20 cellular contexts compared by ENCODE assay signal in genomic region chr4:87804871-87805270, GRCh38. TPM values are rescaled to one million over a fixed set of nuclear protein-coding genes. Genes with fewer than 3 reads are reported as not detected.
DNase-seq lines count a peak whose midpoint lies in the region; FAIRE-seq and TF ChIP-seq lines count a peak whose summit lies in the region.
"Had no signal": no experiment of that assay in that cellular context is flagged by ENCODE, and none has a peak within 500 bp of the region (broad histone marks: within the 10 kb centered on the region; RNA-seq: fewer than 3 reads in every experiment).

No MANE protein-coding gene starts in this region.

- H2BK20ac ChIP-seq in H1 (ENCODE audit: low read length), result no peak overlapping the region

- no peak overlapping the region for H2AFZ ChIP-seq in H1 (ENCODE audit: low read length)

- no peaks in the 10 kb centered on the region for H3K36me3 ChIP-seq in H1 (ENCODE audit: control insufficient read depth in 2 of 4, insufficient read depth in 4 of 4, low read length in 3 of 4)
- H3K36me3 ChIP-seq in effector memory CD4-positive, alpha-beta T cell (ENCODE audit: control insufficient read depth, insufficient read depth, low read length), result no peaks in the 10 kb centered on the region
- no peaks in the 10 kb centered on the region for H3K36me3 ChIP-seq in vagina
- H3K36me3 ChIP-seq: BE2C had no signal

- CTCF ChIA-PET in H1 (lab: Charles Lee; ENCODE audit: partially characterized antibody), result interaction anchor here (0.9 to 1.4 kb wide), 2 partner anchors 33 to 125 kb away, joined by 3 read pairs; no protein-coding TSS in a partner anchor

- H4K8ac ChIP-seq in H1 (ENCODE audit: extremely low read depth, insufficient read depth, low read length), result no peak overlapping the region

- H4K91ac ChIP-seq in H1 (replicated peaks; ENCODE audit: insufficient read length, low read length), result no peak overlapping the region

- H4K5ac ChIP-seq in H1 (ENCODE audit: insufficient read length, low read depth, low read length), result no peak overlapping the region

- no peak overlapping the region for H2BK5ac ChIP-seq in H1 (ENCODE audit: low read depth, low read length)

- no peaks in the 10 kb centered on the region for H3K4me1 ChIP-seq in H1 (replicated peaks in 1 of 4; ENCODE audit: control insufficient read depth in 3 of 4, insufficient read depth in 4 of 4, low read length in 3 of 4)
- H3K4me1 ChIP-seq in effector memory CD4-positive, alpha-beta T cell (ENCODE audit: control insufficient read depth, insufficient read depth, low read length, poor library complexity, severe bottlenecking), result no peaks in the 10 kb centered on the region
- no peaks in the 10 kb centered on the region for H3K4me1 ChIP-seq in vagina
- H3K4me1 ChIP-seq: BE2C, Caco-2 had no signal

- no peak overlapping the region for H3K56ac ChIP-seq in H1 (replicated peaks; ENCODE audit: insufficient read length, low read depth, low read length)

- no peak overlapping the region for H2BK120ac ChIP-seq in H1 (replicated peaks; ENCODE audit: low read depth, low read length)

- TF ChIP-seq POLR2A in H1 (IDR thresholded peaks at IDR 0.05; ENCODE audit: control extremely low read depth in 1 of 2, low read depth in 2 of 2, low read length in 2 of 2) (no peak), vagina (IDR thresholded peaks at IDR 0.05) (no peak)

- WGBS in H1 (ENCODE audit: extremely low coverage in 1 of 2, insufficient coverage in 1 of 2, insufficient read length in 1 of 2, insufficient replicate concordance in 2 of 2, low coverage in 1 of 2, low lambda C conversion rate in 2 of 2, missing lambda C conversion rate in 1 of 2), 2 experiments, result 86% methylated on average over 2 of the region's 2 CpGs; no CpG with 5 or more reads in 1 of the 2 experiments

- H3K27me3 ChIP-seq in H1 (replicated peaks in 1 of 4; ENCODE audit: control insufficient read depth in 3 of 4, extremely low read depth in 1 of 4, insufficient read depth in 3 of 4, low read length in 3 of 4) (no peaks in the 10 kb centered on the region), vagina (no peaks in the 10 kb centered on the region)
- H3K27me3 ChIP-seq in effector memory CD4-positive, alpha-beta T cell (replicated peaks; ENCODE audit: control insufficient read depth, insufficient read depth, low read length, poor library complexity, severe bottlenecking), result no peaks in the 10 kb centered on the region

- H3K4me2 ChIP-seq in H1 (ENCODE audit: insufficient read depth in 1 of 2, low read depth in 2 of 2, low read length in 2 of 2), result no peak overlapping the region

- peak; percentile 7 for FAIRE-seq in H1 (lab: Jason Lieb, UNC)
- FAIRE-seq: A204.1, D721Med, GM12892, H54 had no signal

- peaks cover 0 to 4% of the 10 kb centered on the region in 2 experiments; a peak in 2 of 4 replicates for H3K9me3 ChIP-seq in H1 (ENCODE audit: insufficient read depth in 2 of 2, low read depth in 1 of 2, low read length in 1 of 2)
- no peaks in the 10 kb centered on the region for H3K9me3 ChIP-seq in effector memory CD4-positive, alpha-beta T cell (ENCODE audit: control insufficient read depth, low read length)
- H3K9me3 ChIP-seq in vagina, result no peaks in the 10 kb centered on the region
- H3K9me3 ChIP-seq: BE2C, Caco-2 had no signal

- H3K9ac ChIP-seq in H1 (replicated peaks in 1 of 4; ENCODE audit: extremely low read depth in 1 of 4, low read depth in 3 of 4, low read length in 3 of 4), result no peak overlapping the region

- no peak for TF ChIP-seq RAD21 in H1 (IDR thresholded peaks at IDR 0.05 in 1 of 2, conservative IDR thresholded peaks at IDR 0.05 in 1 of 2; ENCODE audit: low read depth in 2 of 2, low read length in 2 of 2)

- POLR2A ChIA-PET in H1 (lab: Charles Lee; ENCODE audit: partially characterized antibody), result no interaction called here

- no peak overlapping the region for H3K14ac ChIP-seq in H1 (ENCODE audit: insufficient read length)

- no peaks in the 10 kb centered on the region for H3K79me2 ChIP-seq in H1 (ENCODE audit: control insufficient read depth in 1 of 2, insufficient read depth in 2 of 2, low read length in 2 of 2)

- intact Hi-C loops in vagina (cut with DNase I), result no loop called here

- H3K18ac ChIP-seq in H1 (ENCODE audit: extremely low read depth, low read length), result no peak overlapping the region

- TF ChIP-seq EP300 in H1 (IDR thresholded peaks at IDR 0.05; ENCODE audit: borderline replicate concordance in 1 of 2, low read depth in 2 of 2, low read length in 2 of 2), result no peak

- peak; percentile 4 for DNase-seq in COR-L47 (lab: John Stamatoyannopoulos, UW)
- peak in 2 of 3 experiments; percentile 33 to 82 for DNase-seq in NCI-H1417 (lab: John Stamatoyannopoulos, UW)
- DNase-seq in H1 (ENCODE audit: low read depth in 1 of 2, low spot score in 2 of 2), result no peak
- no peak for DNase-seq in effector memory CD4-positive, alpha-beta T cell
- no peak for DNase-seq in vagina (ENCODE audit: extremely low spot score in 2 of 2)
- DNase-seq in NCI-H2227 (lab: John Stamatoyannopoulos, UW; ENCODE audit: unreplicated experiment), result no peak
- DNase-seq: ACHN; BE2C; Caco-2; CD4-positive, CD25-positive, alpha-beta regulatory T cell; CD8-positive, alpha-beta memory T cell; GDM1; HCEC 1CT; HFFc6 had no signal

- H2BK15ac ChIP-seq in H1 (ENCODE audit: low read length), result no peak overlapping the region

- H4K20me1 ChIP-seq in H1 (replicated peaks in 1 of 2; ENCODE audit: control insufficient read depth in 1 of 2, insufficient read depth in 2 of 2, low read length in 2 of 2), result no peaks in the 10 kb centered on the region

- H3K4me3 ChIP-seq in H1 (ENCODE audit: extremely low read depth in 1 of 4, insufficient read depth in 2 of 4, low read depth in 3 of 4, low read length in 4 of 4), result no peak overlapping the region
- no peak overlapping the region for H3K4me3 ChIP-seq in effector memory CD4-positive, alpha-beta T cell (ENCODE audit: insufficient read depth, low read depth, low read length, poor library complexity, severe bottlenecking)
- no peak overlapping the region for H3K4me3 ChIP-seq in vagina

- no peak overlapping the region for H3K4ac ChIP-seq in H1 (replicated peaks; ENCODE audit: insufficient read length, low read depth, low read length)

- H2AK5ac ChIP-seq in H1 (ENCODE audit: low read depth, low read length), result no peak overlapping the region

- H3K27ac ChIP-seq in H1 (ENCODE audit: low read depth, low read length), result no peak overlapping the region
- H3K27ac ChIP-seq in effector memory CD4-positive, alpha-beta T cell (ENCODE audit: insufficient read depth, low read length, poor library complexity, severe bottlenecking), result no peak overlapping the region
- H3K27ac ChIP-seq in vagina, result no peak overlapping the region
- H3K27ac ChIP-seq: HL-60 had no signal

- H3K23ac ChIP-seq in H1 (ENCODE audit: insufficient read length), result no peak overlapping the region

- no peak overlapping the region for H2BK12ac ChIP-seq in H1 (ENCODE audit: low read depth, low read length)

- no peak for TF ChIP-seq CTCF in H1 (IDR thresholded peaks at IDR 0.05; ENCODE audit: control extremely low read depth in 1 of 3, insufficient read depth in 1 of 3, low read depth in 1 of 3, low read length in 3 of 3)
- TF ChIP-seq CTCF in vagina (IDR thresholded peaks at IDR 0.05), result no peak

- no peaks in the 10 kb centered on the region for H3K79me1 ChIP-seq in H1 (ENCODE audit: low read depth, low read length)

- H3K23me2 ChIP-seq in H1 (ENCODE audit: low read depth, low read length), result no peaks in the 10 kb centered on the region

TF ChIP-seq in H1, 55 proteins besides CTCF, POLR2A, EP300 and RAD21:
- TF ChIP-seq FOSL1 (IDR thresholded peaks at IDR 0.05; ENCODE audit: insufficient read depth, low read depth, low read length) (no peak), TCF12 (IDR thresholded peaks at IDR 0.05; ENCODE audit: low read depth, low read length) (no peak), USF2 (IDR thresholded peaks at IDR 0.05; ENCODE audit: low read length) (no peak)

RNA-seq across cellular contexts. Expression of gene IBSP, which starts 5.5 kb away (rescaled TPM):
- total RNA-seq in H1 (2021; fragmentation: NEBNext Ultra II Directional; extraction: Animal tissue kit (Norgen Biotek cat#: 25700)), result 0.21 TPM in 1 of 2 replicates, not detected in the other
- not detected in 2 replicates for polyA plus RNA-seq in H1 (2011; rRNA removed)
- polyA plus RNA-seq in H1 (2011; cell fraction: cytosol; rRNA removed), result not detected
- not detected for polyA plus RNA-seq in H1 (2011; cell fraction: nucleus; rRNA removed)
- not detected in 4 replicates for polyA plus RNA-seq in H1 (2012, experiment 1 of 2)
- not detected for polyA plus RNA-seq in H1 (2012, experiment 2 of 2)
- not detected for polyA plus RNA-seq in H1 (2013, experiment 1 of 2)
- polyA plus RNA-seq in H1 (2013, experiment 2 of 2), result not detected
- not detected in 2 replicates for polyA minus RNA-seq in H1 (2011; rRNA and poly(A)+ RNA removed)
- polyA minus RNA-seq in H1 (2011; cell fraction: cytosol; rRNA and poly(A)+ RNA removed), result not detected
- not detected for polyA minus RNA-seq in H1 (2011; cell fraction: nucleus; rRNA and poly(A)+ RNA removed)
- total RNA-seq in vagina, result not detected
- total RNA-seq: Caco-2; CD4-positive, CD25-positive, alpha-beta regulatory T cell; CD8-positive, alpha-beta memory T cell; HFFc6; HT1080 had no signal
- polyA plus RNA-seq: CD4-positive, CD25-positive, alpha-beta regulatory T cell; CD8-positive, alpha-beta memory T cell had no signal

RNA-seq across cellular contexts. Expression of gene MEPE, which starts 27.9 kb away (rescaled TPM):
- total RNA-seq in H1 (2021; fragmentation: NEBNext Ultra II Directional; extraction: Animal tissue kit (Norgen Biotek cat#: 25700)), result not detected in 2 replicates
- not detected in 2 replicates for polyA plus RNA-seq in H1 (2011; rRNA removed)
- not detected for polyA plus RNA-seq in H1 (2011; cell fraction: cytosol; rRNA removed)
- polyA plus RNA-seq in H1 (2011; cell fraction: nucleus; rRNA removed), result not detected
- not detected in 4 replicates for polyA plus RNA-seq in H1 (2012, experiment 1 of 2)
- polyA plus RNA-seq in H1 (2012, experiment 2 of 2), result not detected
- not detected for polyA plus RNA-seq in H1 (2013, experiment 1 of 2)
- 0.02 TPM for polyA plus RNA-seq in H1 (2013, experiment 2 of 2)
- polyA minus RNA-seq in H1 (2011; rRNA and poly(A)+ RNA removed), result not detected in 2 replicates
- not detected for polyA minus RNA-seq in H1 (2011; cell fraction: cytosol; rRNA and poly(A)+ RNA removed)
- not detected for polyA minus RNA-seq in H1 (2011; cell fraction: nucleus; rRNA and poly(A)+ RNA removed)
- total RNA-seq in vagina, result not detected
- total RNA-seq: Caco-2; CD4-positive, CD25-positive, alpha-beta regulatory T cell; CD8-positive, alpha-beta memory T cell; HFFc6; HT1080 had no signal
- polyA plus RNA-seq: CD4-positive, CD25-positive, alpha-beta regulatory T cell; CD8-positive, alpha-beta memory T cell had no signal

Comparison
In these comparisons a context has a peak if more than half of its experiments do, and no peak if none do; other contexts are left out.
1. DNase-seq: peak in COR-L47 (single experiment) and NCI-H1417 (2 of 3); none in H1 (0 of 2), effector memory CD4-positive, alpha-beta T cell (0 of 3), vagina (0 of 2) and NCI-H2227 (single experiment).